ENCODE assay signal across 6 cellular contexts in genomic region chr7:94360926-94361325, GRCh38. TPM values are rescaled to one million over a fixed set of nuclear protein-coding genes. Genes with fewer than 3 reads are reported as not detected.
"Had no signal": no experiment of that assay in that cellular context is flagged by ENCODE, and none has a peak within 500 bp of the region (broad histone marks: within the 10 kb centered on the region; RNA-seq: fewer than 3 reads in every experiment).

No MANE protein-coding gene starts in this region.

- H3K4me3 ChIP-seq: GM23338 had no signal

- DNase-seq: H9, HCEC 1CT, KBM-7 had no signal

- H3K4me2 ChIP-seq: GM23338 had no signal

- ATAC-seq: GM23338 had no signal

RNA-seq across cellular contexts. Expression of gene COL1A2, which starts 33.8 kb away (rescaled TPM):
- total RNA-seq: HT-29 had no signal
- polyA plus RNA-seq: IgD-negative memory B cell had no signal
